9 cellular contexts compared by ENCODE assay signal in the genomic region with DNA sequence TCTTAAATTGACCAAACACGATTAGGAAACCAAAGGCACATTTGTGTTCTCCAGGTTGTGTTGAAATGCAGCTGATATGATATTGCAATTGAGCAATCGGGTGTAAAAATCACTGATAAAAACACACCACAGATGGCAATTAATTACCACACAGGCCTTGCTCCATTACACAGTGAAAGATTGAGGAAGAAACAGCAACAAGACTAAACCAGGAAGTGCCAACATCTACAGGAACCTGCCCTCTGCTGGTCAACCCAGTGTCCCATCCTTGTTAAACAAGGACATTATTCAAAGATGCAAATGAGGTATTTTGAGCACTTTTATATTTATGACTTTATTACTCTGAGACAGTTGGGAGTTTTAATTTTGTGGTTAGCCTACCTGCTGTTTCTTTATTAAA.
DNase-seq lines count a peak whose midpoint lies in the region; ATAC-seq, FAIRE-seq and TF ChIP-seq lines count a peak whose summit lies in the region.
"Had no signal": no experiment of that assay in that cellular context is flagged by ENCODE, and none has a peak within 500 bp of the region (broad histone marks: within the 10 kb centered on the region; RNA-seq: fewer than 3 reads in every experiment).

No MANE protein-coding gene starts in this region.

- TF ChIP-seq CTCF in MM.1S (IDR thresholded peaks at IDR 0.05; ENCODE audit: low read length): peak; percentile 56
- TF ChIP-seq CTCF in astrocyte (IDR thresholded peaks at IDR 0.05; ENCODE audit: insufficient read depth, low read depth, low read length): peak; percentile 48
- no peak for TF ChIP-seq CTCF in spleen (IDR thresholded peaks at IDR 0.05 in 8 of 11, conservative IDR thresholded peaks at IDR 0.05 in 3 of 11)

- intact Hi-C loops in spleen (cut with DNase I; ENCODE audit: low total_unique reads): no loop called here

- H3K9me3 Mint-ChIP-seq in astrocyte (ENCODE audit: unreplicated experiment): no peaks in the 10 kb centered on the region

- H3K4me1 ChIP-seq in MM.1S (ENCODE audit: low read length) (no peaks in the 10 kb centered on the region), astrocyte (ENCODE audit: insufficient read depth, low read length) (peaks cover 11% of the 10 kb centered on the region), spleen (no peaks in the 10 kb centered on the region)

- H4K20me1 ChIP-seq in MM.1S (ENCODE audit: insufficient read depth, low read length) (no peaks in the 10 kb centered on the region), astrocyte (ENCODE audit: insufficient read depth, low read length) (no peaks in the 10 kb centered on the region)

- no peaks in the 10 kb centered on the region for H3K36me3 ChIP-seq in MM.1S (replicated peaks; ENCODE audit: insufficient read depth, low read length)
- no peaks in the 10 kb centered on the region for H3K36me3 ChIP-seq in astrocyte (ENCODE audit: insufficient read depth, low read length)
- H3K36me3 ChIP-seq in spleen: no peaks in the 10 kb centered on the region

- no peaks in the 10 kb centered on the region for H3K27me3 Mint-ChIP-seq in astrocyte (ENCODE audit: low read depth, unreplicated experiment)
- H3K27me3 Mint-ChIP-seq: stimulated activated memory B cell treated with anti-CD40 and anti-IgM and Interleukin-4, amounts not matched to agents 10 μg/mL and 1 μg/mL and 100 μg/mL, for 72 hours had no signal

- no peaks in the 10 kb centered on the region for H3F3A ChIP-seq in MM.1S (ENCODE audit: insufficient read depth, low read length)

- H3K4me3 ChIP-seq in MM.1S (ENCODE audit: low read length): no peak overlapping the region
- H3K4me3 ChIP-seq in astrocyte (ENCODE audit: insufficient read depth, low read depth, low read length): no peak overlapping the region
- no peak overlapping the region for H3K4me3 ChIP-seq in spleen

- no peak for TF ChIP-seq POLR2A in spleen (IDR thresholded peaks at IDR 0.05)

- 60 to 86% (median 68%) methylated on average over 2 of the region's 2 CpGs for WGBS in spleen, 5 donors

- H3K9me3 ChIP-seq in MM.1S (replicated peaks; ENCODE audit: insufficient read depth, low read length) (no peaks in the 10 kb centered on the region), astrocyte (ENCODE audit: insufficient read depth, low read depth, low read length) (no peaks in the 10 kb centered on the region), spleen (peaks cover 0 to 4% (median 0%) of the 10 kb centered on the region in 8 donors)

- H3K4me3 Mint-ChIP-seq in astrocyte (ENCODE audit: unreplicated experiment): no peak overlapping the region
- H3K4me3 Mint-ChIP-seq: stimulated activated memory B cell treated with anti-CD40 and anti-IgM and Interleukin-4, amounts not matched to agents 10 μg/mL and 1 μg/mL and 100 μg/mL, for 72 hours had no signal

- no peaks in the 10 kb centered on the region for H3K9me2 ChIP-seq in MM.1S (replicated peaks; ENCODE audit: insufficient read depth, low read length)

- H3K4me2 ChIP-seq in MM.1S (ENCODE audit: low read depth, low read length): no peak overlapping the region
- H3K4me2 ChIP-seq in astrocyte (ENCODE audit: low read length): no peak overlapping the region

- no peaks in the 10 kb centered on the region for H3K36me3 Mint-ChIP-seq in astrocyte (ENCODE audit: low read depth, unreplicated experiment)
- H3K36me3 Mint-ChIP-seq: stimulated activated memory B cell treated with anti-CD40 and anti-IgM and Interleukin-4, amounts not matched to agents 10 μg/mL and 1 μg/mL and 100 μg/mL, for 72 hours had no signal

- no peak for FAIRE-seq in astrocyte (lab: Jason Lieb, UNC)

- ATAC-seq in GM18870 (IDR thresholded peaks at IDR 0.05; ENCODE audit: unreplicated experiment): no peak
- ATAC-seq in HG03280 (IDR thresholded peaks at IDR 0.05; ENCODE audit: unreplicated experiment): no peak
- ATAC-seq: stimulated activated memory B cell treated with anti-CD40 and anti-IgM and Interleukin-4, amounts not matched to agents 10 μg/mL and 1 μg/mL and 100 μg/mL, for 72 hours had no signal

- H3K4me1 Mint-ChIP-seq in astrocyte (ENCODE audit: low read depth, unreplicated experiment): peaks cover 8% of the 10 kb centered on the region
- H3K4me1 Mint-ChIP-seq: stimulated activated memory B cell treated with anti-CD40 and anti-IgM and Interleukin-4, amounts not matched to agents 10 μg/mL and 1 μg/mL and 100 μg/mL, for 72 hours had no signal

- H3K79me2 ChIP-seq in MM.1S (ENCODE audit: low read length): no peaks in the 10 kb centered on the region
- H3K79me2 ChIP-seq in astrocyte (ENCODE audit: insufficient read depth, low read length): no peaks in the 10 kb centered on the region

- H2AFZ ChIP-seq in MM.1S (ENCODE audit: low read length) (peak overlapping the region; percentile 42; the same call in 1 of the 2 replicates), astrocyte (ENCODE audit: low read depth, low read length) (no peak overlapping the region)

- no peaks in the 10 kb centered on the region for H3K27me3 ChIP-seq in MM.1S (replicated peaks; ENCODE audit: insufficient read depth, low read length)
- H3K27me3 ChIP-seq in astrocyte (ENCODE audit: insufficient read depth, low read length): no peaks in the 10 kb centered on the region
- H3K27me3 ChIP-seq in spleen (replicated peaks in 1 of 7): no peaks in the 10 kb centered on the region

- DNase-seq in GF-D8 (lab: John Stamatoyannopoulos, UW) (peak; percentile 37), MM.1S (peak; percentile 53), astrocyte (ENCODE audit: low read depth) (peak; percentile 72), left kidney (ENCODE audit: low read depth, low spot score) (peak; percentile 39), NCI-H1105 (lab: John Stamatoyannopoulos, UW) (no peak), spleen (no peak)

- H3K27ac Mint-ChIP-seq in astrocyte (ENCODE audit: unreplicated experiment): no peak overlapping the region
- H3K27ac Mint-ChIP-seq: stimulated activated memory B cell treated with anti-CD40 and anti-IgM and Interleukin-4, amounts not matched to agents 10 μg/mL and 1 μg/mL and 100 μg/mL, for 72 hours had no signal

- H3K27ac ChIP-seq in MM.1S (ENCODE audit: low read length): no peak overlapping the region
- peak overlapping the region; percentile 92 for H3K27ac ChIP-seq in astrocyte (ENCODE audit: low read depth, low read length)
- no peak overlapping the region for H3K27ac ChIP-seq in spleen

- H3K9ac ChIP-seq in MM.1S (ENCODE audit: low read length): no peak overlapping the region
- no peak overlapping the region for H3K9ac ChIP-seq in astrocyte (ENCODE audit: low read length)

Comparison
In these comparisons a context has a peak if more than half of its experiments do, and no peak if none do; other contexts are left out.
1. DNase-seq: peak in GF-D8 (single experiment), MM.1S (single experiment), astrocyte (single experiment) and left kidney (single experiment); none in NCI-H1105 (single experiment) and spleen (single experiment).
2. CTCF ChIP-seq: peak in MM.1S (single experiment) and astrocyte (single experiment); none in spleen (0 of 11).